9 cellular contexts compared by ENCODE assay signal in genomic region chr6:90088009-90088408, GRCh38.
DNase-seq lines count a peak whose midpoint lies in the region; ATAC-seq, FAIRE-seq and TF ChIP-seq lines count a peak whose summit lies in the region.
"Had no signal": no experiment of that assay in that cellular context is flagged by ENCODE, and none has a peak within 500 bp of the region (broad histone marks: within the 10 kb centered on the region; RNA-seq: fewer than 3 reads in every experiment).

No MANE protein-coding gene starts in this region.

- peak; percentile 56 for DNase-seq in COLO829 (ENCODE audit: low spot score)
- DNase-seq in M059J (ENCODE audit: low read depth): peak; percentile 44
- DNase-seq in astrocyte of the spinal cord (ENCODE audit: low read depth, low spot score): peak; percentile 66
- DNase-seq in myocyte (ENCODE audit: low read depth): peak; percentile 22
- DNase-seq in GM12891 (ENCODE audit: insufficient read length, low spot score): no peak
- no peak for DNase-seq in putamen (ENCODE audit: low spot score)
- no peak for DNase-seq in globus pallidus (ENCODE audit: low spot score)
- DNase-seq: activated CD4-positive, alpha-beta T cell treated with anti-CD3 and anti-CD28 coated beads, Interleukin-2, amount 50 U/mL, for 48 hours had no signal

- TF ChIP-seq CTCF in astrocyte of the spinal cord (IDR thresholded peaks at IDR 0.05; ENCODE audit: low read depth, low read length): no peak

- no peak for TF ChIP-seq POLR2A in GM12891 (IDR thresholded peaks at IDR 0.05; ENCODE audit: low read depth, low read length)

- H3K4me3 ChIP-seq in astrocyte of the spinal cord (ENCODE audit: low read depth, low read length): no peak overlapping the region

- in situ Hi-C loops in astrocyte of the spinal cord (cut with HindIII; ENCODE audit: low sequenced_read_pairs): no loop called here

- no peak for FAIRE-seq in GM12891 (lab: Jason Lieb, UNC)

- ATAC-seq in GM21786 (IDR thresholded peaks at IDR 0.05; ENCODE audit: unreplicated experiment): no peak

TF ChIP-seq in GM12891, 5 proteins besides CTCF, POLR2A, EP300 and RAD21:
- TF ChIP-seq POU2F2 (IDR thresholded peaks at IDR 0.05; ENCODE audit: low read depth, low read length): no peak
- no peak for TF ChIP-seq POLR2AphosphoS5 (IDR thresholded peaks at IDR 0.05; ENCODE audit: low read depth, low read length)
- TF ChIP-seq TAF1 (IDR thresholded peaks at IDR 0.05; ENCODE audit: low read depth, low read length): no peak

Comparison
In these comparisons a context has a peak if more than half of its experiments do, and no peak if none do; other contexts are left out.
1. DNase-seq: peak in COLO829 (single experiment), M059J (single experiment), astrocyte of the spinal cord (single experiment) and myocyte (single experiment); none in GM12891 (single experiment), putamen (single experiment) and globus pallidus (single experiment).